Comparison of ENCODE assay signal across 11 cellular contexts in genomic region chr9:76761448-76761847, GRCh38. TPM values are rescaled to one million over a fixed set of nuclear protein-coding genes. Genes with fewer than 3 reads are reported as not detected.
DNase-seq lines count a peak whose midpoint lies in the region; ATAC-seq and TF ChIP-seq lines count a peak whose summit lies in the region.
"Had no signal": no experiment of that assay in that cellular context is flagged by ENCODE, and none has a peak within 500 bp of the region (broad histone marks: within the 10 kb centered on the region; RNA-seq: fewer than 3 reads in every experiment).

No MANE protein-coding gene starts in this region.

- POLR2A ChIA-PET in activated CD4-positive, alpha-beta memory T cell treated with anti-CD3 and anti-CD28 coated beads for 36 hours (lab: Charles Lee) = no interaction called here

- no peak overlapping the region for H3K4me3 Mint-ChIP-seq in GM23338
- H3K4me3 Mint-ChIP-seq in natural killer cell treated with Interleukin-12 subunit alpha and Interleukin-12 subunit beta and Interleukin-15 and Interleukin-18, amount 100 ng/mL, for 72 hours = no peak overlapping the region
- H3K4me3 Mint-ChIP-seq in activated CD4-positive, alpha-beta memory T cell treated with anti-CD3 and anti-CD28 coated beads for 36 hours = no peak overlapping the region
- H3K4me3 Mint-ChIP-seq: CD8-positive, alpha-beta T cell had no signal

- H3K79me2 ChIP-seq in GM23338 (replicated peaks; ENCODE audit: insufficient read depth) = no peaks in the 10 kb centered on the region

- H3K9me2 ChIP-seq in GM23338 (ENCODE audit: insufficient read depth) = no peaks in the 10 kb centered on the region

- H3K4me1 Mint-ChIP-seq in GM23338 = peaks cover under 1% of the 10 kb centered on the region; the same call in 1 of the 3 replicates
- H3K4me1 Mint-ChIP-seq in natural killer cell treated with Interleukin-12 subunit alpha and Interleukin-12 subunit beta and Interleukin-15 and Interleukin-18, amount 100 ng/mL, for 72 hours (ENCODE audit: low read depth in 2 of 2) = no peaks in the 10 kb centered on the region
- H3K4me1 Mint-ChIP-seq in activated CD4-positive, alpha-beta memory T cell treated with anti-CD3 and anti-CD28 coated beads for 36 hours (ENCODE audit: low read depth) = no peaks in the 10 kb centered on the region

- H3F3A ChIP-seq in GM23338 (replicated peaks; ENCODE audit: low read depth) = no peaks in the 10 kb centered on the region

- intact Hi-C loops in activated CD4-positive, alpha-beta memory T cell treated with anti-CD3 and anti-CD28 coated beads for 36 hours (cut with micrococcal nuclease) = no loop called here

- TF ChIP-seq CTCF in 22Rv1 (IDR thresholded peaks at IDR 0.05) (peak; percentile 55), GM23338 (conservative IDR thresholded peaks at IDR 0.05; ENCODE audit: low read depth in 2 of 2) (peak in 1 of 2 experiments; percentile 55; a peak in 3 of 4 replicates), VCaP (conservative IDR thresholded peaks at IDR 0.05) (peak; percentile 69)

- H3K27ac Mint-ChIP-seq in GM23338 = no peak overlapping the region
- no peak overlapping the region for H3K27ac Mint-ChIP-seq in natural killer cell treated with Interleukin-12 subunit alpha and Interleukin-12 subunit beta and Interleukin-15 and Interleukin-18, amount 100 ng/mL, for 72 hours
- no peak overlapping the region for H3K27ac Mint-ChIP-seq in activated CD4-positive, alpha-beta memory T cell treated with anti-CD3 and anti-CD28 coated beads for 36 hours
- H3K27ac Mint-ChIP-seq: CD8-positive, alpha-beta T cell had no signal

- H3K9me3 Mint-ChIP-seq in GM23338 = no peaks in the 10 kb centered on the region; the same call in 2 of the 3 replicates
- H3K9me3 Mint-ChIP-seq in natural killer cell treated with Interleukin-12 subunit alpha and Interleukin-12 subunit beta and Interleukin-15 and Interleukin-18, amount 100 ng/mL, for 72 hours = no peaks in the 10 kb centered on the region
- no peaks in the 10 kb centered on the region for H3K9me3 Mint-ChIP-seq in activated CD4-positive, alpha-beta memory T cell treated with anti-CD3 and anti-CD28 coated beads for 36 hours
- H3K9me3 Mint-ChIP-seq: CD8-positive, alpha-beta T cell had no signal

- H3K27ac ChIP-seq in 22Rv1 (no peak overlapping the region), GM23338 (ENCODE audit: low read depth) (no peak overlapping the region), VCaP (peak overlapping the region; percentile 56)

- CTCF ChIA-PET in activated CD4-positive, alpha-beta memory T cell treated with anti-CD3 and anti-CD28 coated beads for 36 hours (lab: Charles Lee) = no interaction called here

- no peaks in the 10 kb centered on the region for H3K36me3 ChIP-seq in GM23338 (ENCODE audit: insufficient read depth)

- DNase-seq in GM23338 (ENCODE audit: low spot score) (peak; percentile 13), inferior parietal cortex (ENCODE audit: extremely low spot score) (peak; percentile 54), GDM1 (lab: John Stamatoyannopoulos, UW) (no peak), hypothalamus (lab: John Stamatoyannopoulos, UW) (no peak)
- no peak for DNase-seq in natural killer cell treated with Interleukin-12 subunit alpha and Interleukin-12 subunit beta and Interleukin-15 and Interleukin-18, amount 100 ng/mL, for 72 hours (ENCODE audit: low spot score)
- DNase-seq in activated CD4-positive, alpha-beta memory T cell treated with anti-CD3 and anti-CD28 coated beads for 36 hours = no peak
- DNase-seq: CD8-positive, alpha-beta T cell; NCI-H187 had no signal

- H2AFZ ChIP-seq in GM23338 = no peak overlapping the region

- peaks cover under 1% of the 10 kb centered on the region for H3K4me1 ChIP-seq in GM23338 (ENCODE audit: insufficient read depth)

- no peaks in the 10 kb centered on the region for H4K20me1 ChIP-seq in GM23338 (replicated peaks; ENCODE audit: insufficient read depth)

- H3K4me3 ChIP-seq in GM23338 = no peak overlapping the region

- no peak for ATAC-seq in GM23338
- ATAC-seq in natural killer cell treated with Interleukin-12 subunit alpha and Interleukin-12 subunit beta and Interleukin-15 and Interleukin-18, amount 100 ng/mL, for 72 hours = no peak
- ATAC-seq: CD8-positive, alpha-beta T cell had no signal

- no peaks in the 10 kb centered on the region for H3K36me3 Mint-ChIP-seq in GM23338 (ENCODE audit: low read depth)
- H3K36me3 Mint-ChIP-seq in natural killer cell treated with Interleukin-12 subunit alpha and Interleukin-12 subunit beta and Interleukin-15 and Interleukin-18, amount 100 ng/mL, for 72 hours = no peaks in the 10 kb centered on the region
- H3K36me3 Mint-ChIP-seq in activated CD4-positive, alpha-beta memory T cell treated with anti-CD3 and anti-CD28 coated beads for 36 hours = no peaks in the 10 kb centered on the region
- H3K36me3 Mint-ChIP-seq: CD8-positive, alpha-beta T cell had no signal

- no peaks in the 10 kb centered on the region for H3K27me3 Mint-ChIP-seq in GM23338 (ENCODE audit: insufficient read depth, low read depth, poor library complexity)
- peaks cover 20 to 49% of the 10 kb centered on the region in 2 donors for H3K27me3 Mint-ChIP-seq in natural killer cell treated with Interleukin-12 subunit alpha and Interleukin-12 subunit beta and Interleukin-15 and Interleukin-18, amount 100 ng/mL, for 72 hours
- peaks cover 6% of the 10 kb centered on the region for H3K27me3 Mint-ChIP-seq in activated CD4-positive, alpha-beta memory T cell treated with anti-CD3 and anti-CD28 coated beads for 36 hours

- H3K27me3 ChIP-seq in GM23338 (ENCODE audit: insufficient read depth) = no peaks in the 10 kb centered on the region

- no peak overlapping the region for H3K4me2 ChIP-seq in GM23338

TF ChIP-seq in GM23338, 12 proteins besides CTCF, POLR2A, EP300 and RAD21 (continues in another document):
- no peak for TF ChIP-seq REST (IDR thresholded peaks at IDR 0.05; ENCODE audit: unreplicated experiment)
- no peak for TF ChIP-seq CREB1 (CRISPR knock-in tag; IDR thresholded peaks at IDR 0.05; ENCODE audit: low read depth)
- TF ChIP-seq POLR2AphosphoS5 (IDR thresholded peaks at IDR 0.05; ENCODE audit: low read depth) = no peak
- TF ChIP-seq STAT1 (IDR thresholded peaks at IDR 0.05; ENCODE audit: unreplicated experiment) = no peak
- TF ChIP-seq JUNB (IDR thresholded peaks at IDR 0.05; ENCODE audit: unreplicated experiment) = no peak
- TF ChIP-seq EZH2 (IDR thresholded peaks at IDR 0.05; ENCODE audit: low read depth, unreplicated experiment) = no peak
- no peak for TF ChIP-seq NANOG (IDR thresholded peaks at IDR 0.05; ENCODE audit: borderline replicate concordance)
- TF ChIP-seq ZNF331 (CRISPR knock-in tag; IDR thresholded peaks at IDR 0.05; ENCODE audit: low read depth) = no peak

RNA-seq across cellular contexts. Expression of gene PCA3, which starts 2.8 kb away (rescaled TPM):
- total RNA-seq in GM23338 (2014; rRNA removed; shearing (Covaris generic)) = 0.28 TPM in 1 of 2 replicates, not detected in the other
- 0.57 and 0.76 TPM in 2 replicates for polyA plus RNA-seq in GM23338 (2016; fragmentation: Nextera tagmentation; extraction: Ambion mirVana)
- not detected for total RNA-seq in natural killer cell treated with Interleukin-12 subunit alpha and Interleukin-12 subunit beta and Interleukin-15 and Interleukin-18, amount 100 ng/mL, for 72 hours
- not detected for total RNA-seq in activated CD4-positive, alpha-beta memory T cell treated with anti-CD3 and anti-CD28 coated beads for 36 hours
- total RNA-seq: CD8-positive, alpha-beta T cell; T-helper 2 cell treated with Interferon-gamma antibody and Interleukin-4, amounts not matched to agents 100 ng/mL and 5 ng/mL, for 36 hours had no signal

Comparison
In these comparisons a context has a peak if more than half of its experiments do, and no peak if none do; other contexts are left out.
1. DNase-seq: peak in GM23338 (single experiment) and inferior parietal cortex (single experiment); none in GDM1 (single experiment), hypothalamus (0 of 51), natural killer cell treated with Interleukin-12 subunit alpha and Interleukin-12 subunit beta and Interleukin-15 and Interleukin-18, amount 100 ng/mL, for 72 hours (single experiment) and activated CD4-positive, alpha-beta memory T cell treated with anti-CD3 and anti-CD28 coated beads for 36 hours (single experiment).